13 cellular contexts compared by ENCODE assay signal in the genomic region with DNA sequence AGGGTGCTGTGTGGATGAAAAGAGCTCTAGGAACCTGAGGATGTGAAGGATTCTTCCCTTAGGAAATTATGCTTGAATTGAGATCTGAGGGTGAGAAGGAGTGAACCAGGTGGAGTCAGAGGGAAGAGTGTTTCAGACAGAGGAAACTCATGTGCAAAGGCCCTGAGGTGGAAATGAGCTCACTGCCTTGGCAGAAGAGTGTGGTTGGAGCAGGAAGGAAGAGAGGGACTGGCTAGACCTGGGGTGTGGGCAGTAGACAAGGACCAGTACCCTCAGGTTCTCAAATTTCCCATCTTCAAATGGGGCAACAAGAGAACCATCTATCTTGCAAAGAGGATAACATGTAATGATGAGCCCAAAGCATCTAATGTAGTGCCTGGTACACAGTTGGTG. TPM values are rescaled to one million over a fixed set of nuclear protein-coding genes. Genes with fewer than 3 reads are reported as not detected.
DNase-seq lines count a peak whose midpoint lies in the region; ATAC-seq, FAIRE-seq and TF ChIP-seq lines count a peak whose summit lies in the region.
"Had no signal": no experiment of that assay in that cellular context is flagged by ENCODE, and none has a peak within 500 bp of the region (broad histone marks: within the 10 kb centered on the region; RNA-seq: fewer than 3 reads in every experiment).

No MANE protein-coding gene starts in this region.

- no peaks in the 10 kb centered on the region for H3K36me3 Mint-ChIP-seq in activated CD4-positive, alpha-beta T cell treated with anti-CD3 and anti-CD28 coated beads for 36 hours (ENCODE audit: low read depth)
- peaks cover 10% of the 10 kb centered on the region for H3K36me3 Mint-ChIP-seq in HFFc6 (ENCODE audit: low read depth)
- H3K36me3 Mint-ChIP-seq in activated T-helper 2 cell treated with anti-CD3 and anti-CD28 coated beads, Interferon-gamma antibody, Interleukin-2, Interleukin-4, amounts not matched to agents 10 μg/mL and 5 μg/mL and 100 μg/mL, durations not matched to agents 14 hours and 24 hours and 36 hours (ENCODE audit: low read depth), result peaks cover 7% of the 10 kb centered on the region
- H3K36me3 Mint-ChIP-seq in natural killer cell treated with Interleukin-12 subunit alpha and Interleukin-12 subunit beta and Interleukin-15 and Interleukin-18, amount 100 ng/mL, for 72 hours, result peaks cover 12% of the 10 kb centered on the region

- no peak overlapping the region for H3K56ac ChIP-seq in mesendoderm (ENCODE audit: low read length)

- peaks cover 4% of the 10 kb centered on the region for H3K27me3 Mint-ChIP-seq in activated CD4-positive, alpha-beta T cell treated with anti-CD3 and anti-CD28 coated beads for 36 hours
- H3K27me3 Mint-ChIP-seq in HFFc6 (ENCODE audit: insufficient read depth), result no peaks in the 10 kb centered on the region; the same call in 1 of the 2 replicates
- H3K27me3 Mint-ChIP-seq in activated T-helper 2 cell treated with anti-CD3 and anti-CD28 coated beads, Interferon-gamma antibody, Interleukin-2, Interleukin-4, amounts not matched to agents 10 μg/mL and 5 μg/mL and 100 μg/mL, durations not matched to agents 14 hours and 24 hours and 36 hours (ENCODE audit: low read depth), result no peaks in the 10 kb centered on the region
- H3K27me3 Mint-ChIP-seq in natural killer cell treated with Interleukin-12 subunit alpha and Interleukin-12 subunit beta and Interleukin-15 and Interleukin-18, amount 100 ng/mL, for 72 hours, result peaks cover 20 to 21% of the 10 kb centered on the region in 2 donors

- no peak overlapping the region for H2BK5ac ChIP-seq in mesendoderm (ENCODE audit: low read length)

- H3K9me3 Mint-ChIP-seq in activated CD4-positive, alpha-beta T cell treated with anti-CD3 and anti-CD28 coated beads for 36 hours (ENCODE audit: low read depth), result peaks cover 8% of the 10 kb centered on the region
- no peaks in the 10 kb centered on the region; the same call in 1 of the 2 replicates for H3K9me3 Mint-ChIP-seq in HFFc6
- peaks cover 10% of the 10 kb centered on the region for H3K9me3 Mint-ChIP-seq in activated T-helper 2 cell treated with anti-CD3 and anti-CD28 coated beads, Interferon-gamma antibody, Interleukin-2, Interleukin-4, amounts not matched to agents 10 μg/mL and 5 μg/mL and 100 μg/mL, durations not matched to agents 14 hours and 24 hours and 36 hours
- H3K9me3 Mint-ChIP-seq in natural killer cell treated with Interleukin-12 subunit alpha and Interleukin-12 subunit beta and Interleukin-15 and Interleukin-18, amount 100 ng/mL, for 72 hours, result no peaks in the 10 kb centered on the region

- no peak for ATAC-seq in activated CD4-positive, alpha-beta T cell treated with anti-CD3 and anti-CD28 coated beads for 36 hours
- peak; percentile 3 to 43 for ATAC-seq in natural killer cell treated with Interleukin-12 subunit alpha and Interleukin-12 subunit beta and Interleukin-15 and Interleukin-18, amount 100 ng/mL, for 72 hours

- H4K8ac ChIP-seq in mesendoderm (ENCODE audit: low read depth, low read length), result no peak overlapping the region

- no peak overlapping the region for H3K9ac ChIP-seq in kidney (ENCODE audit: low read length in 2 of 2)
- no peak overlapping the region for H3K9ac ChIP-seq in mesendoderm (ENCODE audit: low read length)

- H3K23ac ChIP-seq in mesendoderm (ENCODE audit: low read length), result no peak overlapping the region

- no peaks in the 10 kb centered on the region for H3K79me1 ChIP-seq in mesendoderm (ENCODE audit: low read length)

- peaks cover 36% of the 10 kb centered on the region for H3K4me1 Mint-ChIP-seq in activated CD4-positive, alpha-beta T cell treated with anti-CD3 and anti-CD28 coated beads for 36 hours
- peaks cover 73% of the 10 kb centered on the region for H3K4me1 Mint-ChIP-seq in HFFc6 (ENCODE audit: low read depth)
- H3K4me1 Mint-ChIP-seq in activated T-helper 2 cell treated with anti-CD3 and anti-CD28 coated beads, Interferon-gamma antibody, Interleukin-2, Interleukin-4, amounts not matched to agents 10 μg/mL and 5 μg/mL and 100 μg/mL, durations not matched to agents 14 hours and 24 hours and 36 hours (ENCODE audit: low read depth), result peaks cover 46% of the 10 kb centered on the region
- peaks cover 54 to 63% of the 10 kb centered on the region in 2 donors for H3K4me1 Mint-ChIP-seq in natural killer cell treated with Interleukin-12 subunit alpha and Interleukin-12 subunit beta and Interleukin-15 and Interleukin-18, amount 100 ng/mL, for 72 hours (ENCODE audit: low read depth in 2 of 2)

- no peak overlapping the region for H2BK15ac ChIP-seq in mesendoderm (replicated peaks; ENCODE audit: low read depth)

- H3K36me3 ChIP-seq in kidney (ENCODE audit: control insufficient read depth in 1 of 2, insufficient read depth in 2 of 2, low read length in 2 of 2) (no peaks in the 10 kb centered on the region), mesendoderm (ENCODE audit: control insufficient read depth, insufficient read depth, low read length) (no peaks in the 10 kb centered on the region)
- H3K36me3 ChIP-seq: tibial artery had no signal

- no peak overlapping the region for H2AK5ac ChIP-seq in mesendoderm (ENCODE audit: low read length)

- DNase-seq in activated CD4-positive, alpha-beta T cell treated with anti-CD3 and anti-CD28 coated beads for 36 hours, result peak; percentile 37
- no peak for DNase-seq in activated CD4-positive, alpha-beta T cell treated with anti-CD3 and anti-CD28 coated beads, Interleukin-2, amount 50 U/mL, for 48 hours
- DNase-seq in HFFc6 (no peak), kidney (no peak), urothelium cell line (ENCODE audit: low spot score) (no peak), mesendoderm (no peak)
- DNase-seq in activated T-helper 2 cell treated with anti-CD3 and anti-CD28 coated beads, Interferon-gamma antibody, Interleukin-2, Interleukin-4, amounts not matched to agents 10 μg/mL and 5 μg/mL and 100 μg/mL, durations not matched to agents 14 hours and 24 hours and 36 hours (ENCODE audit: low spot score), result no peak
- no peak for DNase-seq in natural killer cell treated with Interleukin-12 subunit alpha and Interleukin-12 subunit beta and Interleukin-15 and Interleukin-18, amount 100 ng/mL, for 72 hours (ENCODE audit: low spot score)
- DNase-seq: tibial artery had no signal

- no peak for TF ChIP-seq CTCF in HFFc6 (IDR thresholded peaks at IDR 0.05)
- no peak for TF ChIP-seq CTCF in kidney (IDR thresholded peaks at IDR 0.05; ENCODE audit: borderline replicate concordance, extremely low read depth, insufficient read depth)

- no peaks in the 10 kb centered on the region for H3K79me2 ChIP-seq in mesendoderm (ENCODE audit: control insufficient read depth, insufficient read depth, low read length)

- H3K27me3 ChIP-seq in mesendoderm (ENCODE audit: insufficient read depth, low read length, poor library complexity), result no peaks in the 10 kb centered on the region

- H3K9me3 ChIP-seq in kidney (ENCODE audit: control insufficient read depth in 1 of 2, low read length in 2 of 2), result no peaks in the 10 kb centered on the region
- H3K9me3 ChIP-seq: A549, tibial artery had no signal

- H3K4me2 ChIP-seq in mesendoderm (ENCODE audit: low read length), result no peak overlapping the region

- H2BK120ac ChIP-seq in mesendoderm (ENCODE audit: low read depth, low read length), result no peak overlapping the region

- peak overlapping the region; percentile 12 for H3K4me3 Mint-ChIP-seq in activated CD4-positive, alpha-beta T cell treated with anti-CD3 and anti-CD28 coated beads for 36 hours
- H3K4me3 Mint-ChIP-seq in HFFc6, result peak overlapping the region; percentile 29; the same call in 1 of the 2 replicates
- no peak overlapping the region for H3K4me3 Mint-ChIP-seq in activated T-helper 2 cell treated with anti-CD3 and anti-CD28 coated beads, Interferon-gamma antibody, Interleukin-2, Interleukin-4, amounts not matched to agents 10 μg/mL and 5 μg/mL and 100 μg/mL, durations not matched to agents 14 hours and 24 hours and 36 hours (ENCODE audit: low read depth)
- H3K4me3 Mint-ChIP-seq in natural killer cell treated with Interleukin-12 subunit alpha and Interleukin-12 subunit beta and Interleukin-15 and Interleukin-18, amount 100 ng/mL, for 72 hours, result peak overlapping the region; percentile 85

- no peak overlapping the region for H3K4me3 ChIP-seq in kidney (ENCODE audit: low read length in 2 of 2)
- H3K4me3 ChIP-seq in mesendoderm (ENCODE audit: low read length), result no peak overlapping the region
- H3K4me3 ChIP-seq: A549, tibial artery had no signal

- POLR2A ChIA-PET in activated CD4-positive, alpha-beta T cell treated with anti-CD3 and anti-CD28 coated beads for 36 hours (lab: Charles Lee), result interaction anchor here (0.8 to 1.4 kb wide), 9 partner anchors 14 to 323 kb away, joined by 3 to 5 read pairs (median 3); a partner anchor contains a TSS

- peak overlapping the region; percentile 97 for H3K27ac Mint-ChIP-seq in activated CD4-positive, alpha-beta T cell treated with anti-CD3 and anti-CD28 coated beads for 36 hours
- peak overlapping the region; percentile 83 for H3K27ac Mint-ChIP-seq in HFFc6
- peak overlapping the region; percentile 96 for H3K27ac Mint-ChIP-seq in activated T-helper 2 cell treated with anti-CD3 and anti-CD28 coated beads, Interferon-gamma antibody, Interleukin-2, Interleukin-4, amounts not matched to agents 10 μg/mL and 5 μg/mL and 100 μg/mL, durations not matched to agents 14 hours and 24 hours and 36 hours
- H3K27ac Mint-ChIP-seq in natural killer cell treated with Interleukin-12 subunit alpha and Interleukin-12 subunit beta and Interleukin-15 and Interleukin-18, amount 100 ng/mL, for 72 hours, result peak overlapping the region; percentile 94 to 97

- no peaks in the 10 kb centered on the region for H3K4me1 ChIP-seq in kidney (ENCODE audit: control insufficient read depth in 1 of 2, insufficient read depth in 1 of 2, low read depth in 1 of 2, low read length in 2 of 2)
- peaks cover 9% of the 10 kb centered on the region for H3K4me1 ChIP-seq in mesendoderm (ENCODE audit: control insufficient read depth, low read depth, low read length)

- FAIRE-seq in kidney (lab: Jason Lieb, UNC), result no peak
- FAIRE-seq in urothelium cell line (lab: Jason Lieb, UNC), result no peak
- FAIRE-seq: A549 had no signal

- no peak overlapping the region for H4K5ac ChIP-seq in mesendoderm (ENCODE audit: low read length)

- intact Hi-C loops in activated CD4-positive, alpha-beta T cell treated with anti-CD3 and anti-CD28 coated beads for 36 hours (cut with DNase I, micrococcal nuclease), result loop anchor here (1.0 to 5.0 kb wide), 18 partner anchors 14 to 1217 kb away; a partner anchor contains a TSS
- intact Hi-C loops in activated T-helper 2 cell treated with anti-CD3 and anti-CD28 coated beads, Interferon-gamma antibody, Interleukin-2, Interleukin-4, amounts not matched to agents 10 μg/mL and 5 μg/mL and 100 μg/mL, durations not matched to agents 14 hours and 24 hours and 36 hours (cut with micrococcal nuclease), result loop anchor here (1.0 to 2.0 kb wide), 8 partner anchors 14 to 330 kb away; a partner anchor contains a TSS
- intact Hi-C loops in kidney (cut with DNase I), result loop anchor here (5.0 kb wide), 1 partner anchor 327 kb away; no protein-coding TSS in a partner anchor

- no peak overlapping the region for H3K4ac ChIP-seq in mesendoderm (ENCODE audit: low read depth, low read length)

- CTCF ChIA-PET in activated CD4-positive, alpha-beta T cell treated with anti-CD3 and anti-CD28 coated beads for 36 hours (lab: Charles Lee), result interaction anchor here (0.5 to 4.1 kb wide), 22 partner anchors 14 to 339 kb away, joined by 3 to 34 read pairs (median 5); no protein-coding TSS in a partner anchor

- no peak overlapping the region for H3K27ac ChIP-seq in kidney (ENCODE audit: low read depth in 2 of 2, low read length in 2 of 2)
- H3K27ac ChIP-seq in mesendoderm (ENCODE audit: low read depth, low read length), result no peak overlapping the region
- H3K27ac ChIP-seq: tibial artery had no signal

- H3K18ac ChIP-seq in mesendoderm (ENCODE audit: low read length), result no peak overlapping the region

RNA-seq across cellular contexts. Expression of a gene that starts 24.0 kb away (rescaled TPM):
- total RNA-seq in activated CD4-positive, alpha-beta T cell treated with anti-CD3 and anti-CD28 coated beads for 36 hours, result under 1 TPM in 1 of 2 experiments, not detected in 1; 0.23 TPM
- not detected for total RNA-seq in HFFc6 (2021; fragmentation: NEBNext Ultra II Directional; extraction: Animal tissue kit (Norgen Biotek cat#: 25700))
- total RNA-seq in activated T-helper 2 cell treated with anti-CD3 and anti-CD28 coated beads, Interferon-gamma antibody, Interleukin-2, Interleukin-4, amounts not matched to agents 10 μg/mL and 5 μg/mL and 100 μg/mL, durations not matched to agents 14 hours and 24 hours and 36 hours, result 0.48 TPM in 1 of 2 replicates, not detected in the other
- total RNA-seq in natural killer cell treated with Interleukin-12 subunit alpha and Interleukin-12 subunit beta and Interleukin-15 and Interleukin-18, amount 100 ng/mL, for 72 hours, result not detected
- not detected for total RNA-seq in kidney
- polyA plus RNA-seq in kidney (ENCODE audit: insufficient read depth, low read depth, low replicate concordance), result not detected
- not detected for polyA plus RNA-seq in mesendoderm (2013, experiment 1 of 2)
- not detected for polyA plus RNA-seq in mesendoderm (2013, experiment 2 of 2)
- total RNA-seq: dermis microvascular lymphatic vessel endothelial cell, lung microvascular endothelial cell, osteoblast had no signal
- polyA plus RNA-seq: A549 had no signal
